ENCODE assay signal across 20 cellular contexts in the genomic region with DNA sequence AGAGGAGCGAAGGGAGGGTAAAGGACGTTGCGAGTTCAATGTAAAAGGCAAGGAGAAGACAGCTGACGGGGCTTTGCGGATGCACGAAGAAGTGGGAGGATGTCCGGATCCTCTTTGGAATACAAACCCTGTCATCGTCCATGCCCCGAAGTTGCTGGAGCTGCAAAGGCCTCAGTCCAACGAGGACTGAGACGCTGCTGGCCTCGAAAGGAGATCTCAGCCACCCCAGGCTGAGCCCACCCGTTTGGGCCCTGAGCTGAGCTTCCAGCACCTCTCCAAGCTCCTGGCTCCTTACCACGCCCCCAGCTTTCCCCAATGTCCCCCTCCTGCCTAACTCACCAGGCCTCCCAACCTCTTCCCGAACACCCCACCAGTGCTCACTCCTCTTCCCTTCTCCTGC. TPM values are rescaled to one million over a fixed set of nuclear protein-coding genes. Genes with fewer than 3 reads are reported as not detected.
DNase-seq lines count a peak whose midpoint lies in the region; ATAC-seq, FAIRE-seq and TF ChIP-seq lines count a peak whose summit lies in the region.
"Had no signal": no experiment of that assay in that cellular context is flagged by ENCODE, and none has a peak within 500 bp of the region (broad histone marks: within the 10 kb centered on the region; RNA-seq: fewer than 3 reads in every experiment).

No MANE protein-coding gene starts in this region.

- H3K27me3 Mint-ChIP-seq in T-helper 17 cell: peaks cover 37% of the 10 kb centered on the region

- no peaks in the 10 kb centered on the region for H3K4me1 ChIP-seq in kidney (ENCODE audit: control insufficient read depth in 1 of 2, insufficient read depth in 1 of 2, low read depth in 1 of 2, low read length in 2 of 2)
- H3K4me1 ChIP-seq: HAP-1 had no signal

- no peak overlapping the region for H3K27ac Mint-ChIP-seq in T-helper 17 cell
- H3K27ac Mint-ChIP-seq: CD14-positive monocyte; CD4-positive, alpha-beta memory T cell; GM23338; HFFc6 had no signal

- H3K27ac ChIP-seq in kidney (ENCODE audit: low read depth in 2 of 2, low read length in 2 of 2): no peak overlapping the region

- no peak for TF ChIP-seq CTCF in kidney (IDR thresholded peaks at IDR 0.05; ENCODE audit: borderline replicate concordance, extremely low read depth, insufficient read depth)

- FAIRE-seq in kidney (lab: Jason Lieb, UNC) (no peak), frontal cortex (lab: Jason Lieb, UNC) (no peak)
- FAIRE-seq: GM12891, GM18507, H54 had no signal

- H3K9me3 ChIP-seq in T-helper 17 cell (ENCODE audit: control insufficient read depth, low read length, poor library complexity, severe bottlenecking): no peaks in the 10 kb centered on the region
- no peaks in the 10 kb centered on the region for H3K9me3 ChIP-seq in kidney (ENCODE audit: control insufficient read depth in 1 of 2, low read length in 2 of 2)
- H3K9me3 ChIP-seq: HAP-1 had no signal

- peak overlapping the region; percentile 39 for H3K4me3 Mint-ChIP-seq in T-helper 17 cell
- H3K4me3 Mint-ChIP-seq: CD14-positive monocyte; CD4-positive, alpha-beta memory T cell; GM23338; HFFc6 had no signal

- DNase-seq in T-helper 17 cell (no peak), kidney (peak; percentile 37), posterior vena cava (ENCODE audit: low spot score) (peak; percentile 58), frontal cortex (ENCODE audit: low spot score in 2 of 2) (no peak), foreskin melanocyte (no peak), CD1c-positive myeloid dendritic cell (ENCODE audit: extremely low spot score) (no peak)
- DNase-seq: Calu3; CD4-positive, alpha-beta memory T cell; COR-L47; DMS53; DMS79 treated with DMSO at 0.1 percent for 48 hours; GF-D8; HFFc6 had no signal

- H3K4me1 Mint-ChIP-seq in T-helper 17 cell: peaks cover 2% of the 10 kb centered on the region
- H3K4me1 Mint-ChIP-seq: CD14-positive monocyte; CD4-positive, alpha-beta memory T cell had no signal

- H3K9ac ChIP-seq in kidney (ENCODE audit: low read length in 2 of 2): no peak overlapping the region

- H3K4me3 ChIP-seq in kidney (ENCODE audit: low read length in 2 of 2): no peak overlapping the region
- H3K4me3 ChIP-seq: GM23338, HAP-1 had no signal

- no peaks in the 10 kb centered on the region for H3K36me3 ChIP-seq in kidney (ENCODE audit: control insufficient read depth in 1 of 2, insufficient read depth in 2 of 2, low read length in 2 of 2)
- H3K36me3 ChIP-seq: HAP-1 had no signal

- no peaks in the 10 kb centered on the region for H3K36me3 Mint-ChIP-seq in T-helper 17 cell (ENCODE audit: low read depth)
- H3K36me3 Mint-ChIP-seq: CD14-positive monocyte; CD4-positive, alpha-beta memory T cell had no signal

- ATAC-seq in T-helper 17 cell: no peak
- ATAC-seq: GM23338 had no signal

- intact Hi-C loops in kidney (cut with DNase I) (no loop called here), posterior vena cava (cut with DNase I) (no loop called here)

RNA-seq across cellular contexts. Expression of a gene that starts 46.1 kb away (rescaled TPM):
- not detected for total RNA-seq in T-helper 17 cell
- total RNA-seq in kidney: 2.8 TPM
- 1.1 TPM for polyA plus RNA-seq in kidney (ENCODE audit: insufficient read depth, low read depth, low replicate concordance)
- total RNA-seq in posterior vena cava: under 1 TPM; 0.32 to 0.38 TPM
- total RNA-seq in frontal cortex: 8.6 TPM
- total RNA-seq: A172; Calu3; CD4-positive, alpha-beta memory T cell; HFFc6 had no signal
- polyA plus RNA-seq: CD14-positive monocyte; CD4-positive, alpha-beta memory T cell had no signal

Comparison
In these comparisons a context has a peak if more than half of its experiments do, and no peak if none do; other contexts are left out.
1. DNase-seq: peak in kidney (single experiment) and posterior vena cava (single experiment); none in T-helper 17 cell (0 of 3), frontal cortex (0 of 2), foreskin melanocyte (single experiment) and CD1c-positive myeloid dendritic cell (single experiment).